1 cellular context compared by ENCODE assay signal in the genomic region with DNA sequence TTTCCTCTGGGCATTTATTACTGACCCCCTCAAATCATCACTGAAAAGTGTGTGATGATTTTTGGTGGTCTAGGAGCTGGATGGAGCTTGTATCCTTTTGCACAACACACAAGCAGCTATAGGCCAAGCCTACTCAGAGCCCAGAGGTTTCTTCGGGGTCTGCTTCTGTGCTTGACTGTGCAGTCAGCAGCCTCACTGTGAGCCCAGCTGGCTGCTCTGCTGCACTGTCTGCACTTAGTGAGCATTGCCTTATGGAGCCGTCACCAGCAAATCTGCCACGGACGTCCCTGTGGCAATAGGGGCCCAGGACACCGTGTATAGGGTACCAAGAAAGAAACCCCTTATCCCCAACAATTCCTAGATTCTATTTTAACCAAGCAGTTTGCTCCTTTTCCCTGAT.
TF ChIP-seq lines count a peak whose summit lies in the region.

No MANE protein-coding gene starts in this region.

TF ChIP-seq in K562, 482 proteins besides CTCF, POLR2A, EP300 and RAD21:
- TF ChIP-seq ZNF263 (CRISPR knock-in tag; IDR thresholded peaks at IDR 0.05; ENCODE audit: borderline replicate concordance) (no peak), HLTF (IDR thresholded peaks at IDR 0.05) (no peak)
TF ChIP-seq in K562: peak in this region for 0.
